9 cellular contexts compared by ENCODE assay signal in the genomic region with DNA sequence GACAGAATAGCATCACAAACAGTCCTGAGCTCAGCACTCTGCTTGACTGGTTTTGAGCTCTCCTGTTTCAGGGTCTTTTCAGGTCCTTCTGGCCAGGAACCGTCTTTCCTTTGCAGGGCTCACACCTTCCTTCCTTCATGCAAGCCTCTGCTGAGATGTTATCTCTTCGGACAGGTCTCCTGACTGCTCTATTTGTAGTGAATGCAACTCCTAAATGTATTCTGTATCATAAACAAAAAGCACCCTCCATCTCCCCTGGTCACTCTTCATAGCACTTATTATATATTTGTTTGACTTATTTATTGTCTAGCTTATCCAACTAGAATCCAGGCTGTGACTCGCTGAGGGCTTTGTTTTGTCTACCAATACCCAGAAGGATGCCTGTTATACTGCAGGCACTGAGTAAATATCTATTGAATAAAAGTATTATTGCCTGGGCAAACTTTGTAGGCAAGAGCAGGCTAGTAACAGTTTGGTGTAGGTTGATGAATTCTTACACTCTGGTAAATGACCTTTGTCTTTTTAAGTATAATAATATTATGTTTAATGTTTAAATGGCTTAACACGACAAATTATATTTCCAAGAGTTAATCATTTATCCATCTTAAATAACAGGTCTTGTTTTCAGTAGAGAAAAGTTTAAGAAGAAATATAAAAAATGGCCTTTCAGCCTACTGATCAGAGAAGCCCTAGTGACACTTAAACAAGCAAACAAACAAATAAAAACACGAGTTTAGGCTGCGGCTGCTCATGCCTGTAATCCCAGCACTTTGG.
DNase-seq lines count a peak whose midpoint lies in the region; ATAC-seq and TF ChIP-seq lines count a peak whose summit lies in the region.
"Had no signal": no experiment of that assay in that cellular context is flagged by ENCODE, and none has a peak within 500 bp of the region (broad histone marks: within the 10 kb centered on the region; RNA-seq: fewer than 3 reads in every experiment).

No MANE protein-coding gene starts in this region.

- no peaks in the 10 kb centered on the region for H3K36me3 Mint-ChIP-seq in progenitor cell of endocrine pancreas (ENCODE audit: insufficient read depth)

- H3F3A ChIP-seq in DOHH2 (ENCODE audit: control insufficient read depth, insufficient read depth): peaks cover 48% of the 10 kb centered on the region

- H3K9me3 Mint-ChIP-seq in progenitor cell of endocrine pancreas (ENCODE audit: low read depth): no peaks in the 10 kb centered on the region

- H3K4me3 Mint-ChIP-seq in progenitor cell of endocrine pancreas (ENCODE audit: low read depth): no peak overlapping the region

- H3K36me3 ChIP-seq in DOHH2 (ENCODE audit: control insufficient read depth, low read length) (no peaks in the 10 kb centered on the region), colonic mucosa (no peaks in the 10 kb centered on the region)
- H3K36me3 ChIP-seq: sigmoid colon had no signal

- DNase-seq in M059J (ENCODE audit: low read depth): peak; percentile 37
- no peak for DNase-seq in colonic mucosa
- DNase-seq in progenitor cell of endocrine pancreas (ENCODE audit: low spot score, unreplicated experiment): no peak
- DNase-seq in NCI-H345 (lab: John Stamatoyannopoulos, UW): no peak
- DNase-seq: NCI-H1417 treated with DMSO at 0.1 percent for 48 hours had no signal

- no peak for ATAC-seq in GM19035 (IDR thresholded peaks at IDR 0.05; ENCODE audit: unreplicated experiment)
- ATAC-seq in HG02852 (IDR thresholded peaks at IDR 0.05; ENCODE audit: unreplicated experiment): no peak

- TF ChIP-seq CTCF in DOHH2 (IDR thresholded peaks at IDR 0.05; ENCODE audit: low read depth, low read length, poor library complexity, severe bottlenecking) (no peak), colonic mucosa (IDR thresholded peaks at IDR 0.05) (no peak), progenitor cell of endocrine pancreas (IDR thresholded peaks at IDR 0.05; ENCODE audit: unreplicated experiment) (no peak)

- peaks cover 39% of the 10 kb centered on the region for H3K4me1 Mint-ChIP-seq in progenitor cell of endocrine pancreas (ENCODE audit: low read depth)

- H3K4me2 ChIP-seq in DOHH2 (ENCODE audit: low read length): peak overlapping the region; percentile 53

- H3K27me3 ChIP-seq in DOHH2 (ENCODE audit: control insufficient read depth, low read length) (no peaks in the 10 kb centered on the region), colonic mucosa (no peaks in the 10 kb centered on the region)

- peak overlapping the region; percentile 74 for H3K27ac Mint-ChIP-seq in progenitor cell of endocrine pancreas

- peak overlapping the region in 1 of 2 donors; percentile 73 for H3K9ac ChIP-seq in colonic mucosa (ENCODE audit: low read depth in 2 of 2, low read length in 2 of 2)

- intact Hi-C loops in colonic mucosa (cut with DNase I): no loop called here

- H3K27ac ChIP-seq in DOHH2 (ENCODE audit: low read depth, low read length) (peak overlapping the region; percentile 61), colonic mucosa (peak overlapping the region; percentile 85)

- H3K79me2 ChIP-seq in DOHH2 (ENCODE audit: control insufficient read depth, low read length): peaks cover 9% of the 10 kb centered on the region; the same call in 1 of the 2 replicates

- no peaks in the 10 kb centered on the region for H4K20me1 ChIP-seq in DOHH2 (ENCODE audit: control insufficient read depth, insufficient read depth, low read depth, low read length)

- H3K27me3 Mint-ChIP-seq in progenitor cell of endocrine pancreas: no peaks in the 10 kb centered on the region

- H3K4me1 ChIP-seq in DOHH2 (ENCODE audit: control insufficient read depth, low read length) (peaks cover 78% of the 10 kb centered on the region), colonic mucosa (peaks cover 12% of the 10 kb centered on the region)

- no peaks in the 10 kb centered on the region for H3K9me2 ChIP-seq in DOHH2 (replicated peaks; ENCODE audit: control insufficient read depth, low read length)

- H3K4me3 ChIP-seq in DOHH2 (ENCODE audit: low read length): no peak overlapping the region
- H3K4me3 ChIP-seq in colonic mucosa: no peak overlapping the region
- H3K4me3 ChIP-seq: sigmoid colon had no signal

- H3K9me3 ChIP-seq in DOHH2 (ENCODE audit: control insufficient read depth, insufficient read depth, low read length) (no peaks in the 10 kb centered on the region), colonic mucosa (no peaks in the 10 kb centered on the region)
- H3K9me3 ChIP-seq: sigmoid colon had no signal
